ENCODE assay signal across 1 cellular context in the genomic region with DNA sequence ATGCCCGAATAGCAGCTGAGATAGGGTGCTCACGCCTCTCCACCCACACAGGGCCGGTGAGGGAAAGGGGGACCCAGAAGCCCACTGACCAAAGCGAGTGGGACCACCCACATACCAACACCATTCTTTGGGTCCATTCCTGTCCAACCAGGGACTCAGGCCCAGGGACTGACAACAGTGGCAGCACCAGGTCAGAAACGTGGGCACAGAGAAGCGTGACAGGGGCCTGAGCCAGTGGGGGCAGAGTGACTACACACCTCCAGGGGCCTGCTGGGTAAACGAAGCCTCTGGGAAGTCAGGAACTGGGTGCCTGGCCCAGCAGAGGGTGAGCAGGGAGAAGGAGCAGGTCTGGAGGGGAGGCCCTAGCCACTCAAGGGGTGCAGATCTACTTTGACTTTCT.
TF ChIP-seq lines count a peak whose summit lies in the region.

No MANE protein-coding gene starts in this region.

TF ChIP-seq in IMR-90, 13 proteins besides CTCF, POLR2A, EP300 and RAD21:
- TF ChIP-seq, protein P1, sequence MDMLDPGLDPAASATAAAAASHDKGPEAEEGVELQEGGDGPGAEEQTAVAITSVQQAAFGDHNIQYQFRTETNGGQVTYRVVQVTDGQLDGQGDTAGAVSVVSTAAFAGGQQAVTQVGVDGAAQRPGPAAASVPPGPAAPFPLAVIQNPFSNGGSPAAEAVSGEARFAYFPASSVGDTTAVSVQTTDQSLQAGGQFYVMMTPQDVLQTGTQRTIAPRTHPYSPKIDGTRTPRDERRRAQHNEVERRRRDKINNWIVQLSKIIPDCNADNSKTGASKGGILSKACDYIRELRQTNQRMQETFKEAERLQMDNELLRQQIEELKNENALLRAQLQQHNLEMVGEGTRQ (IDR thresholded peaks at IDR 0.05; ENCODE audit: low read depth, low read length) = no peak
- TF ChIP-seq MAZ (IDR thresholded peaks at IDR 0.05; ENCODE audit: borderline replicate concordance, low read depth, low read length) (no peak), MAFK (IDR thresholded peaks at IDR 0.05; ENCODE audit: low read depth, low read length) (no peak), CEBPB (IDR thresholded peaks at IDR 0.05; ENCODE audit: low read depth, low read length) (no peak), SMC3 (IDR thresholded peaks at IDR 0.05; ENCODE audit: low read depth, low read length) (no peak), MXI1 (IDR thresholded peaks at IDR 0.05; ENCODE audit: borderline replicate concordance, low read depth, low read length) (no peak), NFE2L2 (IDR thresholded peaks at IDR 0.05; ENCODE audit: low read depth, low read length) (no peak), FOS (IDR thresholded peaks at IDR 0.05; ENCODE audit: low read depth, low read length) (no peak), CHD1 (IDR thresholded peaks at IDR 0.05; ENCODE audit: low read depth, low read length) (no peak), BHLHE40 (IDR thresholded peaks at IDR 0.05; ENCODE audit: low read depth, low read length) (no peak), RCOR1 (IDR thresholded peaks at IDR 0.05; ENCODE audit: insufficient replicate concordance, low read length) (no peak)
- TF ChIP-seq, protein P2, sequence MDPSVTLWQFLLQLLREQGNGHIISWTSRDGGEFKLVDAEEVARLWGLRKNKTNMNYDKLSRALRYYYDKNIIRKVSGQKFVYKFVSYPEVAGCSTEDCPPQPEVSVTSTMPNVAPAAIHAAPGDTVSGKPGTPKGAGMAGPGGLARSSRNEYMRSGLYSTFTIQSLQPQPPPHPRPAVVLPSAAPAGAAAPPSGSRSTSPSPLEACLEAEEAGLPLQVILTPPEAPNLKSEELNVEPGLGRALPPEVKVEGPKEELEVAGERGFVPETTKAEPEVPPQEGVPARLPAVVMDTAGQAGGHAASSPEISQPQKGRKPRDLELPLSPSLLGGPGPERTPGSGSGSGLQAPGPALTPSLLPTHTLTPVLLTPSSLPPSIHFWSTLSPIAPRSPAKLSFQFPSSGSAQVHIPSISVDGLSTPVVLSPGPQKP (IDR thresholded peaks at IDR 0.05; ENCODE audit: borderline replicate concordance, low read depth, low read length) = no peak
